ENCODE assay signal across 8 cellular contexts in the genomic region with DNA sequence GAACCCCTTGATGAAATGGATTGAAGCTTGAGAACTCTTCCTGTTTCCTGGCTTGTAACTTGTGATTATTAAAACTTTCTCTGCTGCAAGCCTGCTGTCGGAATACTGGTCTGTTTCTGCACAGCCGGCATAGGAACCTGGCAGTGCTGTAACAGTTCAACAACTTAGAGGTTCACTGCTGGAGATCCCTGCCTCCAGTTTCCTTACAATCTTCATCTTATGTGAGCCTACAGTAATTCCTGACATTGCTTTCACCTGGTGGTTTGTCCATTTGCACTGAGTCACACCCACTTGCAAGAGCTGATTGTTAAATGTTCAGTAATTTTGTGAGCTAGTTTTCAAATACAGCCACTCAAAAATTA. TPM values are rescaled to one million over a fixed set of nuclear protein-coding genes. Genes with fewer than 3 reads are reported as not detected.
DNase-seq lines count a peak whose midpoint lies in the region; ATAC-seq and TF ChIP-seq lines count a peak whose summit lies in the region.
"Had no signal": no experiment of that assay in that cellular context is flagged by ENCODE, and none has a peak within 500 bp of the region (broad histone marks: within the 10 kb centered on the region; RNA-seq: fewer than 3 reads in every experiment).

No MANE protein-coding gene starts in this region.

- H3K36me3 Mint-ChIP-seq in GM23338 (ENCODE audit: low read depth): peaks cover 3% of the 10 kb centered on the region; the same call in 2 of the 3 replicates

- H3K27ac ChIP-seq in GM23338 (ENCODE audit: low read depth): no peak overlapping the region
- peak overlapping the region; percentile 69 for H3K27ac ChIP-seq in RWPE2 (ENCODE audit: poor library complexity, severe bottlenecking)
- H3K27ac ChIP-seq in fibroblast of lung (ENCODE audit: insufficient read depth, low read length): peak overlapping the region; percentile 91

- H3K27ac Mint-ChIP-seq in GM23338: peak overlapping the region; percentile 65; the same call in 1 of the 2 replicates

- H3K9me2 ChIP-seq in GM23338 (ENCODE audit: insufficient read depth): no peaks in the 10 kb centered on the region

- H3K4me2 ChIP-seq in GM23338 (peak overlapping the region; percentile 82), fibroblast of lung (ENCODE audit: extremely low read depth, insufficient read depth, low read length) (peak overlapping the region; percentile 88)

- H4K20me1 ChIP-seq in GM23338 (replicated peaks; ENCODE audit: insufficient read depth) (no peaks in the 10 kb centered on the region), fibroblast of lung (ENCODE audit: control insufficient read depth, extremely low read depth, insufficient read depth, low read length) (no peaks in the 10 kb centered on the region)

- ATAC-seq in GM23338: no peak
- peak; percentile 7; the same call in 1 of the 3 replicates for ATAC-seq in RWPE2 (ENCODE audit: low read depth)

- H3K9ac ChIP-seq in fibroblast of lung (ENCODE audit: insufficient read depth, low read length): no peak overlapping the region

- H3K27me3 Mint-ChIP-seq in GM23338 (ENCODE audit: insufficient read depth, low read depth, poor library complexity): peaks cover 13% of the 10 kb centered on the region

- H3K4me1 Mint-ChIP-seq in GM23338: peaks cover 19% of the 10 kb centered on the region

- TF ChIP-seq CTCF in GM23338 (conservative IDR thresholded peaks at IDR 0.05; ENCODE audit: low read depth in 2 of 2): no peak
- no peak for TF ChIP-seq CTCF in RWPE2 (IDR thresholded peaks at IDR 0.05; ENCODE audit: poor library complexity, severe bottlenecking)
- no peak for TF ChIP-seq CTCF in fibroblast of lung (conservative IDR thresholded peaks at IDR 0.05 in 1 of 2, IDR thresholded peaks at IDR 0.05 in 1 of 2; ENCODE audit: low read depth in 1 of 2, low read length in 2 of 2)

- H2AFZ ChIP-seq in GM23338 (no peak overlapping the region), fibroblast of lung (ENCODE audit: low read length) (peak overlapping the region; percentile 76)

- no peaks in the 10 kb centered on the region for H3K9me3 ChIP-seq in RWPE2 (ENCODE audit: severe bottlenecking)
- H3K9me3 ChIP-seq in fibroblast of lung (ENCODE audit: control insufficient read depth, insufficient read depth, low read depth, low read length): no peaks in the 10 kb centered on the region
- H3K9me3 ChIP-seq: pancreas had no signal

- H3K27me3 ChIP-seq in GM23338 (ENCODE audit: insufficient read depth): no peaks in the 10 kb centered on the region
- H3K27me3 ChIP-seq in RWPE2 (ENCODE audit: insufficient read depth, poor library complexity, severe bottlenecking): no peaks in the 10 kb centered on the region
- H3K27me3 ChIP-seq in fibroblast of lung (ENCODE audit: control insufficient read depth, insufficient read depth, low read length): no peaks in the 10 kb centered on the region
- H3K27me3 ChIP-seq: pancreas had no signal

- DNase-seq in GM23338 (ENCODE audit: low spot score): no peak
- DNase-seq in RWPE2 (ENCODE audit: low spot score): no peak
- DNase-seq in fibroblast of lung (ENCODE audit: low read depth in 2 of 2): peak; percentile 20 to 43
- DNase-seq in skeletal muscle cell (ENCODE audit: low read depth): no peak
- DNase-seq in NCI-H226: no peak
- DNase-seq in DMS153 (lab: John Stamatoyannopoulos, UW): no peak
- DNase-seq in activated gamma-delta T cell (lab: John Stamatoyannopoulos, UW): no peak
- DNase-seq: pancreas had no signal

- H3K4me1 ChIP-seq in GM23338 (ENCODE audit: insufficient read depth) (no peaks in the 10 kb centered on the region; the same call in 1 of the 2 replicates), RWPE2 (ENCODE audit: insufficient read depth, poor library complexity, severe bottlenecking) (peaks cover 13% of the 10 kb centered on the region), fibroblast of lung (ENCODE audit: control insufficient read depth, extremely low read depth, insufficient read depth, low read length) (peaks cover 2% of the 10 kb centered on the region)

- no peaks in the 10 kb centered on the region for H3K36me3 ChIP-seq in GM23338 (ENCODE audit: insufficient read depth)
- no peaks in the 10 kb centered on the region for H3K36me3 ChIP-seq in RWPE2 (ENCODE audit: low read depth)
- no peaks in the 10 kb centered on the region for H3K36me3 ChIP-seq in fibroblast of lung (ENCODE audit: control insufficient read depth, insufficient read depth, low read length)
- H3K36me3 ChIP-seq: pancreas had no signal

- H3K4me3 Mint-ChIP-seq in GM23338: peak overlapping the region; percentile 86

- H3K4me3 ChIP-seq in GM23338 (peak overlapping the region; percentile 67; the same call in 1 of the 2 replicates), RWPE2 (ENCODE audit: severe bottlenecking) (peak overlapping the region; percentile 78), fibroblast of lung (replicated peaks in 1 of 4; ENCODE audit: control extremely low read depth in 1 of 4, insufficient read depth in 1 of 4, low read depth in 3 of 4, low read length in 4 of 4) (peak overlapping the region in 2 of 4 experiments; percentile 86 to 87), skeletal muscle cell (ENCODE audit: low read depth, low read length) (peak overlapping the region; percentile 64)

- H3K79me2 ChIP-seq in GM23338 (replicated peaks; ENCODE audit: insufficient read depth) (no peaks in the 10 kb centered on the region), fibroblast of lung (ENCODE audit: control insufficient read depth, insufficient read depth, low read length) (peaks cover 2% of the 10 kb centered on the region)

- no peaks in the 10 kb centered on the region for H3K9me3 Mint-ChIP-seq in GM23338

- H3F3A ChIP-seq in GM23338 (replicated peaks; ENCODE audit: low read depth): no peaks in the 10 kb centered on the region; the same call in 1 of the 2 replicates

TF ChIP-seq in GM23338, 12 proteins besides CTCF, POLR2A, EP300 and RAD21 (continues in another document):
- TF ChIP-seq ZNF114 (CRISPR knock-in tag; IDR thresholded peaks at IDR 0.05) (no peak), JUNB (IDR thresholded peaks at IDR 0.05; ENCODE audit: unreplicated experiment) (no peak), NANOG (IDR thresholded peaks at IDR 0.05; ENCODE audit: borderline replicate concordance) (no peak)
- TF ChIP-seq, protein P1, sequence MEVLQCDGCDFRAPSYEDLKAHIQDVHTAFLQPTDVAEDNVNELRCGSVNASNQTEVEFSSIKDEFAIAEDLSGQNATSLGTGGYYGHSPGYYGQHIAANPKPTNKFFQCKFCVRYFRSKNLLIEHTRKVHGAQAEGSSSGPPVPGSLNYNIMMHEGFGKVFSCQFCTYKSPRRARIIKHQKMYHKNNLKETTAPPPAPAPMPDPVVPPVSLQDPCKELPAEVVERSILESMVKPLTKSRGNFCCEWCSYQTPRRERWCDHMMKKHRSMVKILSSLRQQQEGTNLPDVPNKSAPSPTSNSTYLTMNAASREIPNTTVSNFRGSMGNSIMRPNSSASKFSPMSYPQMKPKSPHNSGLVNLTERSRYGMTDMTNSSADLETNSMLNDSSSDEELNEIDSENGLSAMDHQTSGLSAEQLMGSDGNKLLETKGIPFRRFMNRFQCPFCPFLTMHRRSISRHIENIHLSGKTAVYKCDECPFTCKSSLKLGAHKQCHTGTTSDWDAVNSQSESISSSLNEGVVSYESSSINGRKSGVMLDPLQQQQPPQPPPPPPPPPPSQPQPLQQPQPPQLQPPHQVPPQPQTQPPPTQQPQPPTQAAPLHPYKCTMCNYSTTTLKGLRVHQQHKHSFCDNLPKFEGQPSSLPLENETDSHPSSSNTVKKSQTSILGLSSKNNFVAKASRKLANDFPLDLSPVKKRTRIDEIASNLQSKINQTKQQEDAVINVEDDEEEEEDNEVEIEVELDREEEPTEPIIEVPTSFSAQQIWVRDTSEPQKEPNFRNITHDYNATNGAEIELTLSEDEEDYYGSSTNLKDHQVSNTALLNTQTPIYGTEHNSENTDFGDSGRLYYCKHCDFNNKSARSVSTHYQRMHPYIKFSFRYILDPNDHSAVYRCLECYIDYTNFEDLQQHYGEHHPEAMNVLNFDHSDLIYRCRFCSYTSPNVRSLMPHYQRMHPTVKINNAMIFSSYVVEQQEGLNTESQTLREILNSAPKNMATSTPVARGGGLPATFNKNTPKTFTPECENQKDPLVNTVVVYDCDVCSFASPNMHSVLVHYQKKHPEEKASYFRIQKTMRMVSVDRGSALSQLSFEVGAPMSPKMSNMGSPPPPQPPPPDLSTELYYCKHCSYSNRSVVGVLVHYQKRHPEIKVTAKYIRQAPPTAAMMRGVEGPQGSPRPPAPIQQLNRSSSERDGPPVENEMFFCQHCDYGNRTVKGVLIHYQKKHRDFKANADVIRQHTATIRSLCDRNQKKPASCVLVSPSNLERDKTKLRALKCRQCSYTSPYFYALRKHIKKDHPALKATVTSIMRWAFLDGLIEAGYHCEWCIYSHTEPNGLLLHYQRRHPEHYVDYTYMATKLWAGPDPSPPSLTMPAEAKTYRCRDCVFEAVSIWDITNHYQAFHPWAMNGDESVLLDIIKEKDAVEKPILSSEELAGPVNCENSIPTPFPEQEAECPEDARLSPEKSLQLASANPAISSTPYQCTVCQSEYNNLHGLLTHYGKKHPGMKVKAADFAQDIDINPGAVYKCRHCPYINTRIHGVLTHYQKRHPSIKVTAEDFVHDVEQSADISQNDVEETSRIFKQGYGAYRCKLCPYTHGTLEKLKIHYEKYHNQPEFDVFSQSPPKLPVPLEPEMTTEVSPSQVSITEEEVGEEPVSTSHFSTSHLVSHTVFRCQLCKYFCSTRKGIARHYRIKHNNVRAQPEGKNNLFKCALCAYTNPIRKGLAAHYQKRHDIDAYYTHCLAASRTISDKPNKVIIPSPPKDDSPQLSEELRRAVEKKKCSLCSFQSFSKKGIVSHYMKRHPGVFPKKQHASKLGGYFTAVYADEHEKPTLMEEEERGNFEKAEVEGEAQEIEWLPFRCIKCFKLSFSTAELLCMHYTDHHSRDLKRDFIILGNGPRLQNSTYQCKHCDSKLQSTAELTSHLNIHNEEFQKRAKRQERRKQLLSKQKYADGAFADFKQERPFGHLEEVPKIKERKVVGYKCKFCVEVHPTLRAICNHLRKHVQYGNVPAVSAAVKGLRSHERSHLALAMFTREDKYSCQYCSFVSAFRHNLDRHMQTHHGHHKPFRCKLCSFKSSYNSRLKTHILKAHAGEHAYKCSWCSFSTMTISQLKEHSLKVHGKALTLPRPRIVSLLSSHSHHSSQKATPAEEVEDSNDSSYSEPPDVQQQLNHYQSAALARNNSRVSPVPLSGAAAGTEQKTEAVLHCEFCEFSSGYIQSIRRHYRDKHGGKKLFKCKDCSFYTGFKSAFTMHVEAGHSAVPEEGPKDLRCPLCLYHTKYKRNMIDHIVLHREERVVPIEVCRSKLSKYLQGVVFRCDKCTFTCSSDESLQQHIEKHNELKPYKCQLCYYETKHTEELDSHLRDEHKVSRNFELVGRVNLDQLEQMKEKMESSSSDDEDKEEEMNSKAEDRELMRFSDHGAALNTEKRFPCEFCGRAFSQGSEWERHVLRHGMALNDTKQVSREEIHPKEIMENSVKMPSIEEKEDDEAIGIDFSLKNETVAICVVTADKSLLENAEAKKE (CRISPR knock-in tag; IDR thresholded peaks at IDR 0.05): no peak

RNA-seq across cellular contexts. Expression of a gene that starts 1.3 kb away (rescaled TPM):
- total RNA-seq in GM23338 (2014; rRNA removed; shearing (Covaris generic)): 4.7 and 8.4 TPM in 2 replicates
- polyA plus RNA-seq in GM23338 (2016; fragmentation: Nextera tagmentation; extraction: Ambion mirVana) (1.2 and 2.3 TPM in 2 replicates), fibroblast of lung (3.6 and 5.9 TPM in 2 replicates)
- 9.2 and 12.4 TPM in 2 replicates for total RNA-seq in fibroblast of lung
- 2.3 and 3.1 TPM in 2 replicates for polyA plus RNA-seq in fibroblast of lung (2012)
- 0.67 and 1.3 TPM in 2 replicates for polyA minus RNA-seq in fibroblast of lung (ENCODE audit: low replicate concordance)

Comparison
In these comparisons a context has a peak if more than half of its experiments do, and no peak if none do; other contexts are left out.
1. DNase-seq: peak in fibroblast of lung (2 of 2); none in GM23338 (single experiment), RWPE2 (single experiment), skeletal muscle cell (single experiment), NCI-H226 (single experiment), DMS153 (single experiment) and activated gamma-delta T cell (single experiment).